19 cellular contexts compared by ENCODE assay signal in genomic region chr3:197356741-197357140, GRCh38. TPM values are rescaled to one million over a fixed set of nuclear protein-coding genes. Genes with fewer than 3 reads are reported as not detected.
DNase-seq lines count a peak whose midpoint lies in the region; ATAC-seq and TF ChIP-seq lines count a peak whose summit lies in the region.
"Had no signal": no experiment of that assay in that cellular context is flagged by ENCODE, and none has a peak within 500 bp of the region (broad histone marks: within the 10 kb centered on the region; RNA-seq: fewer than 3 reads in every experiment).

No MANE protein-coding gene starts in this region.

- H3K4me1 ChIP-seq in BLaER1 treated with 17β-estradiol and CSF1 and Interleukin-3, amounts not matched to agents 10 nM and 100 nM, result peaks cover 27 to 51% (median 49%) of the 10 kb centered on the region in 10 experiments
- H3K4me1 ChIP-seq in OCI-LY1 (ENCODE audit: insufficient read depth, low read length, severe bottlenecking) (peaks cover 11% of the 10 kb centered on the region), esophagus (ENCODE audit: control insufficient read depth in 2 of 2, insufficient read depth in 2 of 2, low read length in 1 of 2) (peaks cover 0 to 8% of the 10 kb centered on the region in 2 donors), skeletal muscle satellite cell (ENCODE audit: control insufficient read depth, insufficient read depth, low read length) (peaks cover 39% of the 10 kb centered on the region)

- H4K20me1 ChIP-seq in BLaER1 treated with 17β-estradiol and CSF1 and Interleukin-3, amounts not matched to agents 10 nM and 100 nM, result no peaks in the 10 kb centered on the region
- no peaks in the 10 kb centered on the region for H4K20me1 ChIP-seq in OCI-LY1 (ENCODE audit: insufficient read depth, low read length)

- CTCF ChIA-PET in T-cell (lab: Charles Lee), result no interaction called here
- CTCF ChIA-PET in activated CD4-positive, alpha-beta memory T cell treated with anti-CD3 and anti-CD28 coated beads for 36 hours (lab: Charles Lee), result no interaction called here

- intact Hi-C loops in activated CD4-positive, alpha-beta memory T cell treated with anti-CD3 and anti-CD28 coated beads for 36 hours (cut with micrococcal nuclease), result no loop called here

- H3K9me3 Mint-ChIP-seq in T-cell, result peaks cover 11 to 23% (median 20%) of the 10 kb centered on the region in 3 donors
- H3K9me3 Mint-ChIP-seq in activated CD4-positive, alpha-beta memory T cell treated with anti-CD3 and anti-CD28 coated beads for 36 hours, result peaks cover 24% of the 10 kb centered on the region

- no peaks in the 10 kb centered on the region for H3K9me2 ChIP-seq in OCI-LY1 (ENCODE audit: low read depth, low read length)

- 0 out of 20 replicates have a peak overlapping the region, but pooled peaks of 1 of the 10 experiments have one; percentile 9 for H3K4me3 ChIP-seq in BLaER1 treated with 17β-estradiol and CSF1 and Interleukin-3, amounts not matched to agents 10 nM and 100 nM
- no peak overlapping the region for H3K4me3 ChIP-seq in OCI-LY1 (ENCODE audit: low read depth, low read length, poor library complexity, severe bottlenecking)
- H3K4me3 ChIP-seq in esophagus (ENCODE audit: low read depth in 1 of 2, low read length in 2 of 2), result peak overlapping the region; percentile 19 to 22
- H3K4me3 ChIP-seq in skeletal muscle satellite cell (ENCODE audit: low read length), result peak overlapping the region; percentile 22
- H3K4me3 ChIP-seq: PC-9, SJCRH30 had no signal

- H3K79me2 ChIP-seq in OCI-LY1 (ENCODE audit: insufficient read depth, low read length), result no peaks in the 10 kb centered on the region

- H3K27ac ChIP-seq in BLaER1 treated with 17β-estradiol and CSF1 and Interleukin-3, amounts not matched to agents 10 nM and 100 nM, result no peak overlapping the region
- no peak overlapping the region for H3K27ac ChIP-seq in OCI-LY1 (ENCODE audit: low read depth, low read length, poor library complexity, severe bottlenecking)
- H3K27ac ChIP-seq in esophagus (ENCODE audit: low read depth in 2 of 2, low read length in 1 of 2), result peak overlapping the region in 1 of 2 donors; percentile 65
- H3K27ac ChIP-seq: PC-9, SJCRH30 had no signal

- peaks cover 0 to 6% (median 0%) of the 10 kb centered on the region in 11 experiments; a peak in 2 of 22 replicates for H3K27me3 ChIP-seq in BLaER1 treated with 17β-estradiol and CSF1 and Interleukin-3, amounts not matched to agents 10 nM and 100 nM
- H3K27me3 ChIP-seq in OCI-LY1 (ENCODE audit: insufficient read depth, low read length) (peaks cover 22% of the 10 kb centered on the region), esophagus (ENCODE audit: control insufficient read depth in 1 of 2, insufficient read depth in 2 of 2, low read length in 2 of 2) (no peaks in the 10 kb centered on the region), skeletal muscle satellite cell (ENCODE audit: control insufficient read depth, insufficient read depth, low read length) (peaks cover 8% of the 10 kb centered on the region)
- H3K27me3 ChIP-seq: SJCRH30 had no signal

- H3K27ac Mint-ChIP-seq in T-cell, result no peak overlapping the region
- no peak overlapping the region for H3K27ac Mint-ChIP-seq in activated CD4-positive, alpha-beta memory T cell treated with anti-CD3 and anti-CD28 coated beads for 36 hours
- H3K27ac Mint-ChIP-seq: CD8-positive, alpha-beta memory T cell; endodermal cell; T-helper 17 cell had no signal

- no peak overlapping the region for H3K4me3 Mint-ChIP-seq in T-cell
- H3K4me3 Mint-ChIP-seq in activated CD4-positive, alpha-beta memory T cell treated with anti-CD3 and anti-CD28 coated beads for 36 hours, result no peak overlapping the region
- H3K4me3 Mint-ChIP-seq: CD8-positive, alpha-beta memory T cell; endodermal cell; T-helper 17 cell had no signal

- peak overlapping the region; percentile 47 to 96 (median 93) for H3K4me2 ChIP-seq in BLaER1 treated with 17β-estradiol and CSF1 and Interleukin-3, amounts not matched to agents 10 nM and 100 nM
- H3K4me2 ChIP-seq in OCI-LY1 (ENCODE audit: low read length) (peak overlapping the region; percentile 41), skeletal muscle satellite cell (ENCODE audit: low read length) (peak overlapping the region; percentile 55)
- H3K4me2 ChIP-seq: PC-9 had no signal

- H3K27me3 Mint-ChIP-seq in T-cell, result peaks cover 11 to 12% of the 10 kb centered on the region in 2 donors
- peaks cover 11% of the 10 kb centered on the region for H3K27me3 Mint-ChIP-seq in activated CD4-positive, alpha-beta memory T cell treated with anti-CD3 and anti-CD28 coated beads for 36 hours

- no peak for TF ChIP-seq CTCF in OCI-LY1 (IDR thresholded peaks at IDR 0.05; ENCODE audit: low read length)

- H2AFZ ChIP-seq in OCI-LY1 (ENCODE audit: low read length), result no peak overlapping the region
- H2AFZ ChIP-seq: PC-9 had no signal

- no peak overlapping the region for H3K9ac ChIP-seq in BLaER1 treated with 17β-estradiol and CSF1 and Interleukin-3, amounts not matched to agents 10 nM and 100 nM
- H3K9ac ChIP-seq in OCI-LY1 (ENCODE audit: low read length) (no peak overlapping the region), skeletal muscle satellite cell (ENCODE audit: low read depth, low read length) (no peak overlapping the region)

- peaks cover 31 to 39% (median 36%) of the 10 kb centered on the region in 11 experiments for H3K9me3 ChIP-seq in BLaER1 treated with 17β-estradiol and CSF1 and Interleukin-3, amounts not matched to agents 10 nM and 100 nM (replicated peaks in 1 of 11)
- H3K9me3 ChIP-seq in OCI-LY1 (ENCODE audit: low read length), result peaks cover 6% of the 10 kb centered on the region; the same call in 1 of the 2 replicates
- peaks cover 0 to 9% of the 10 kb centered on the region in 2 donors for H3K9me3 ChIP-seq in esophagus (ENCODE audit: control insufficient read depth in 2 of 2, insufficient read depth in 1 of 2, low read depth in 1 of 2, low read length in 1 of 2)
- peaks cover 12% of the 10 kb centered on the region for H3K9me3 ChIP-seq in skeletal muscle satellite cell (replicated peaks; ENCODE audit: low read length)

- H3K4me1 Mint-ChIP-seq in T-cell, result peaks cover 0 to 7% (median 0%) of the 10 kb centered on the region in 3 donors
- H3K4me1 Mint-ChIP-seq in activated CD4-positive, alpha-beta memory T cell treated with anti-CD3 and anti-CD28 coated beads for 36 hours (ENCODE audit: low read depth), result no peaks in the 10 kb centered on the region
- H3K4me1 Mint-ChIP-seq: CD8-positive, alpha-beta memory T cell had no signal

- DNase-seq in stimulated activated CD4-positive, alpha-beta T cell treated with anti-CD3 and anti-CD28 coated beads, Interleukin-4, amount 100 ng/mL, for 4 hours, result no peak
- DNase-seq in T-cell, result no peak
- DNase-seq in activated CD4-positive, alpha-beta memory T cell treated with anti-CD3 and anti-CD28 coated beads for 36 hours, result no peak
- DNase-seq: activated CD4-positive, alpha-beta T cell treated with anti-CD3 and anti-CD28 coated beads, Interleukin-2, amount 50 U/mL, for 4 hours; activated gamma-delta T cell treated with Interleukin-2 at 50 U/mL for 16 hours; CD8-positive, alpha-beta memory T cell; DND-41; endodermal cell; NCI-H1694 treated with DMSO at 0.1 percent for 48 hours; NCI-H82; PC-9; SJCRH30; stimulated activated CD4-positive, alpha-beta T cell treated with anti-CD3 and anti-CD28 coated beads, Interleukin-12 subunit alpha, Interleukin-12 subunit beta, amount 100 ng/mL, for 4 hours; stimulated activated CD8-positive, alpha-beta memory T cell treated with anti-CD3 and anti-CD28 coated beads, Interleukin-4, amount 100 ng/mL, for 48 hours; T-helper 17 cell had no signal

- peaks cover 8% of the 10 kb centered on the region for H3K36me3 Mint-ChIP-seq in T-cell
- H3K36me3 Mint-ChIP-seq in activated CD4-positive, alpha-beta memory T cell treated with anti-CD3 and anti-CD28 coated beads for 36 hours, result peaks cover 5% of the 10 kb centered on the region

- POLR2A ChIA-PET in T-cell (lab: Charles Lee), result no interaction called here
- POLR2A ChIA-PET in activated CD4-positive, alpha-beta memory T cell treated with anti-CD3 and anti-CD28 coated beads for 36 hours (lab: Charles Lee), result no interaction called here

- ATAC-seq in T-cell (replicated peaks in 1 of 4), result no peak
- ATAC-seq: T-helper 17 cell had no signal

- peaks cover 0 to 5% (median 0%) of the 10 kb centered on the region in 11 experiments; a peak in 4 of 22 replicates for H3K36me3 ChIP-seq in BLaER1 treated with 17β-estradiol and CSF1 and Interleukin-3, amounts not matched to agents 10 nM and 100 nM
- H3K36me3 ChIP-seq in OCI-LY1 (ENCODE audit: insufficient read depth, low read length) (no peaks in the 10 kb centered on the region), esophagus (ENCODE audit: control insufficient read depth in 2 of 2, insufficient read depth in 2 of 2, low read length in 1 of 2) (no peaks in the 10 kb centered on the region), skeletal muscle satellite cell (ENCODE audit: insufficient read depth, low read length) (no peaks in the 10 kb centered on the region)
- H3K36me3 ChIP-seq: SJCRH30 had no signal

- 55 to 61% methylated on average over 5 of the region's 5 CpGs for WGBS in esophagus, 2 donors

- no peaks in the 10 kb centered on the region for H3F3A ChIP-seq in OCI-LY1 (ENCODE audit: insufficient read depth, low read length)

RNA-seq across cellular contexts. Expression of gene DLG1, which starts 58.3 kb away (rescaled TPM):
- 10 to 100 TPM; 39.4 to 40.7 TPM for polyA plus RNA-seq in esophagus
- 31.5 and 37.5 TPM in 2 replicates for total RNA-seq in skeletal muscle satellite cell (2012; rRNA removed)
- total RNA-seq in T-cell, result 10 to 100 TPM; 65.5 to 96.5 (median 68.4) TPM
- total RNA-seq in activated CD4-positive, alpha-beta memory T cell treated with anti-CD3 and anti-CD28 coated beads for 36 hours, result 10 to 100 TPM; 52.6 to 53.3 TPM

Comparison
In these comparisons a context has a peak if more than half of its experiments do, and no peak if none do; other contexts are left out.
1. H3K4me2 ChIP-seq: peak in every context shown above with its lines; median percentile 93 in BLaER1 treated with 17β-estradiol and CSF1 and Interleukin-3, amounts not matched to agents 10 nM and 100 nM; 55 in skeletal muscle satellite cell; 41 in OCI-LY1.